ENCODE assay signal across 20 cellular contexts in the genomic region with DNA sequence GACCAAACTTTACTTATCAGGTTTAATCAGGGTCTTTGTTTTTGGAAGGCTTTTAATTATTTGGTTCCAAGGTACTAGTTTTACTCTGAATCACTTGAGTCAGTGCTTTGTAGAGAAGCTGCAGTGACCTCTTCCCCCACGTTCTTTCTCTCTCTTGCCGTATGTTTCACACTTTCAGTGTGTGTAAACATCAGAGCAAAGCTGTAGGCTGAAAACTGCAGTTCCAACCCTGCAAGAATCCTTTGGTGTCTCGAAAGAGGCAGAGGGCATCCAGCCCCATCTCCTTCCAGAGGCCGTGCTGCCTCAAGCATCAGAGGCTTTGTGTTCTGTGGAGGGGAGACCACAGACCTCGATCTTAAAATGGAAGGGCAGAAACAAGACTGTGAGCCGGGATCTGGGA. TPM values are rescaled to one million over a fixed set of nuclear protein-coding genes. Genes with fewer than 3 reads are reported as not detected.
DNase-seq lines count a peak whose midpoint lies in the region; ATAC-seq and TF ChIP-seq lines count a peak whose summit lies in the region.
"Had no signal": no experiment of that assay in that cellular context is flagged by ENCODE, and none has a peak within 500 bp of the region (broad histone marks: within the 10 kb centered on the region; RNA-seq: fewer than 3 reads in every experiment).

No MANE protein-coding gene starts in this region.

- no peak for TF ChIP-seq POLR2A in right lobe of liver (IDR thresholded peaks at IDR 0.05)

- H3K4me1 Mint-ChIP-seq in natural killer cell (peaks cover 0 to 11% of the 10 kb centered on the region in 2 donors), GM23338 (no peaks in the 10 kb centered on the region), immature natural killer cell (peaks cover 0 to 4% of the 10 kb centered on the region in 2 donors), Calu3 (ENCODE audit: low read depth, unreplicated experiment) (no peaks in the 10 kb centered on the region)
- H3K4me1 Mint-ChIP-seq in natural killer cell treated with Interleukin-12 subunit alpha and Interleukin-12 subunit beta and Interleukin-15 and Interleukin-18, amount 100 ng/mL, for 72 hours (ENCODE audit: low read depth in 2 of 2), result peaks cover 0 to 2% of the 10 kb centered on the region in 2 donors
- H3K4me1 Mint-ChIP-seq: CD14-positive monocyte; CD8-positive, alpha-beta memory T cell had no signal

- no peaks in the 10 kb centered on the region for H3K27me3 ChIP-seq in GM23338 (ENCODE audit: insufficient read depth)
- no peaks in the 10 kb centered on the region for H3K27me3 ChIP-seq in osteoblast (ENCODE audit: insufficient read depth, low read length)
- H3K27me3 ChIP-seq in right lobe of liver, result no peaks in the 10 kb centered on the region

- H3K36me3 ChIP-seq in GM23338 (ENCODE audit: insufficient read depth) (no peaks in the 10 kb centered on the region), osteoblast (ENCODE audit: insufficient read depth, low read length) (no peaks in the 10 kb centered on the region), right lobe of liver (no peaks in the 10 kb centered on the region)

- CTCF ChIA-PET in Calu3 (lab: Charles Lee), result no interaction called here

- H3K9me2 ChIP-seq in GM23338 (ENCODE audit: insufficient read depth), result no peaks in the 10 kb centered on the region

- H3K36me3 Mint-ChIP-seq in natural killer cell (no peaks in the 10 kb centered on the region), GM23338 (ENCODE audit: low read depth) (no peaks in the 10 kb centered on the region), immature natural killer cell (no peaks in the 10 kb centered on the region), Calu3 (ENCODE audit: insufficient read depth, unreplicated experiment) (no peaks in the 10 kb centered on the region)
- no peaks in the 10 kb centered on the region for H3K36me3 Mint-ChIP-seq in natural killer cell treated with Interleukin-12 subunit alpha and Interleukin-12 subunit beta and Interleukin-15 and Interleukin-18, amount 100 ng/mL, for 72 hours
- H3K36me3 Mint-ChIP-seq: CD14-positive monocyte had no signal

- intact Hi-C loops in natural killer cell (cut with micrococcal nuclease), result no loop called here
- intact Hi-C loops in Calu3 (cut with micrococcal nuclease; ENCODE audit: unreplicated experiment), result no loop called here
- intact Hi-C loops in right lobe of liver (cut with DNase I), result no loop called here

- ATAC-seq in natural killer cell (peak in 2 of 3 donors; percentile 44 to 64), GM23338 (no peak), right lobe of liver (no peak), GM21723 (IDR thresholded peaks at IDR 0.05; ENCODE audit: unreplicated experiment) (no peak)
- no peak for ATAC-seq in natural killer cell treated with Interleukin-12 subunit alpha and Interleukin-12 subunit beta and Interleukin-15 and Interleukin-18, amount 100 ng/mL, for 72 hours
- ATAC-seq: GM12878 had no signal

- no peaks in the 10 kb centered on the region for H3F3A ChIP-seq in GM23338 (replicated peaks; ENCODE audit: low read depth)

- no peak overlapping the region for H3K4me3 ChIP-seq in GM23338
- no peak overlapping the region for H3K4me3 ChIP-seq in osteoblast (ENCODE audit: insufficient read depth, low read length)
- H3K4me3 ChIP-seq in right lobe of liver, result no peak overlapping the region
- H3K4me3 ChIP-seq: GM12878 had no signal

- H3K4me3 Mint-ChIP-seq in natural killer cell (no peak overlapping the region), GM23338 (no peak overlapping the region), immature natural killer cell (peak overlapping the region in 1 of 5 donors; percentile 56), Calu3 (ENCODE audit: low read depth, unreplicated experiment) (no peak overlapping the region)
- H3K4me3 Mint-ChIP-seq in natural killer cell treated with Interleukin-12 subunit alpha and Interleukin-12 subunit beta and Interleukin-15 and Interleukin-18, amount 100 ng/mL, for 72 hours, result no peak overlapping the region
- H3K4me3 Mint-ChIP-seq: CD14-positive monocyte; CD4-positive, alpha-beta T cell had no signal

- no peaks in the 10 kb centered on the region for H3K79me2 ChIP-seq in GM23338 (replicated peaks; ENCODE audit: insufficient read depth)
- no peaks in the 10 kb centered on the region for H3K79me2 ChIP-seq in osteoblast (ENCODE audit: insufficient read depth, low read length)

- peak overlapping the region; percentile 63; the same call in 1 of the 2 replicates for H2AFZ ChIP-seq in GM23338
- peak overlapping the region; percentile 37 for H2AFZ ChIP-seq in osteoblast (ENCODE audit: low read length)

- H3K27ac Mint-ChIP-seq in natural killer cell, result peak overlapping the region in 1 of 2 donors; percentile 73
- H3K27ac Mint-ChIP-seq in natural killer cell treated with Interleukin-12 subunit alpha and Interleukin-12 subunit beta and Interleukin-15 and Interleukin-18, amount 100 ng/mL, for 72 hours, result no peak overlapping the region
- no peak overlapping the region for H3K27ac Mint-ChIP-seq in GM23338
- H3K27ac Mint-ChIP-seq in immature natural killer cell, result peak overlapping the region in 5 of 6 donors; percentile 20 to 78 (median 39)
- H3K27ac Mint-ChIP-seq in Calu3 (ENCODE audit: unreplicated experiment), result no peak overlapping the region
- H3K27ac Mint-ChIP-seq: CD4-positive, alpha-beta T cell; CD8-positive, alpha-beta memory T cell had no signal

- no TSS peak for BruUV-seq in Calu3 (replicated peaks; lab: Mats Ljungman, UMichigan)

- peaks cover 2 to 12% of the 10 kb centered on the region in 2 donors for H3K27me3 Mint-ChIP-seq in natural killer cell (ENCODE audit: low read depth in 2 of 2)
- peaks cover 0 to 2% of the 10 kb centered on the region in 2 donors for H3K27me3 Mint-ChIP-seq in natural killer cell treated with Interleukin-12 subunit alpha and Interleukin-12 subunit beta and Interleukin-15 and Interleukin-18, amount 100 ng/mL, for 72 hours
- no peaks in the 10 kb centered on the region for H3K27me3 Mint-ChIP-seq in GM23338 (ENCODE audit: insufficient read depth, low read depth, poor library complexity)
- H3K27me3 Mint-ChIP-seq in immature natural killer cell (ENCODE audit: low read depth in 3 of 3), result peaks cover 0 to 5% (median 0%) of the 10 kb centered on the region in 3 donors
- peaks cover 24% of the 10 kb centered on the region for H3K27me3 Mint-ChIP-seq in Calu3 (ENCODE audit: unreplicated experiment)

- no peak for DNase-seq in natural killer cell
- no peak for DNase-seq in natural killer cell treated with Interleukin-12 subunit alpha and Interleukin-12 subunit beta and Interleukin-15 and Interleukin-18, amount 100 ng/mL, for 72 hours (ENCODE audit: low spot score)
- no peak for DNase-seq in GM23338 (ENCODE audit: low spot score)
- peak in 1 of 3 donors; percentile 9 for DNase-seq in immature natural killer cell
- DNase-seq in osteoblast (ENCODE audit: insufficient read length, low spot score, missing footprints), result no peak
- DNase-seq in Calu3, result no peak
- DNase-seq in right lobe of liver, result no peak
- DNase-seq: CD4-positive, alpha-beta T cell; CD8-positive, alpha-beta memory T cell; DMS79; EL; GDM1; GOT3; H7; HCEC 1CT had no signal

- 57% methylated on average over 3 of the region's 6 CpGs for WGBS in right lobe of liver (ENCODE audit: insufficient coverage, low coverage, low lambda C conversion rate, missing lambda C conversion rate)

- H3K9me3 Mint-ChIP-seq in natural killer cell (no peaks in the 10 kb centered on the region), GM23338 (no peaks in the 10 kb centered on the region), immature natural killer cell (no peaks in the 10 kb centered on the region), Calu3 (ENCODE audit: low read depth, unreplicated experiment) (no peaks in the 10 kb centered on the region)
- no peaks in the 10 kb centered on the region for H3K9me3 Mint-ChIP-seq in natural killer cell treated with Interleukin-12 subunit alpha and Interleukin-12 subunit beta and Interleukin-15 and Interleukin-18, amount 100 ng/mL, for 72 hours
- H3K9me3 Mint-ChIP-seq: CD4-positive, alpha-beta T cell; CD8-positive, alpha-beta memory T cell had no signal

- no peak overlapping the region for H3K4me2 ChIP-seq in GM23338
- no peak overlapping the region for H3K4me2 ChIP-seq in osteoblast (ENCODE audit: insufficient read depth, low read length)

- H3K4me1 ChIP-seq in GM23338 (ENCODE audit: insufficient read depth), result no peaks in the 10 kb centered on the region
- H3K4me1 ChIP-seq in osteoblast (ENCODE audit: insufficient read depth, low read length), result no peaks in the 10 kb centered on the region
- no peaks in the 10 kb centered on the region for H3K4me1 ChIP-seq in right lobe of liver

- H3K27ac ChIP-seq in GM23338 (ENCODE audit: low read depth) (no peak overlapping the region), osteoblast (ENCODE audit: low read depth, low read length) (no peak overlapping the region), right lobe of liver (no peak overlapping the region)

- H3K9me3 ChIP-seq in osteoblast (ENCODE audit: low read depth, low read length) (no peaks in the 10 kb centered on the region), right lobe of liver (no peaks in the 10 kb centered on the region)

- H4K20me1 ChIP-seq in GM23338 (replicated peaks; ENCODE audit: insufficient read depth) (no peaks in the 10 kb centered on the region), osteoblast (ENCODE audit: insufficient read depth, low read length) (no peaks in the 10 kb centered on the region)

- TF ChIP-seq CTCF in natural killer cell (IDR thresholded peaks at IDR 0.05) (no peak), GM23338 (conservative IDR thresholded peaks at IDR 0.05; ENCODE audit: low read depth in 2 of 2) (no peak), osteoblast (IDR thresholded peaks at IDR 0.05; ENCODE audit: extremely low read depth, low read depth, low read length) (no peak), Calu3 (IDR thresholded peaks at IDR 0.05; ENCODE audit: unreplicated experiment) (no peak), right lobe of liver (IDR thresholded peaks at IDR 0.05) (no peak)

RNA-seq across cellular contexts. Expression of gene CFAP61, which starts 42.1 kb away (rescaled TPM):
- total RNA-seq in natural killer cell (1 to 10 TPM; 1.0 to 2.1 (median 1.3) TPM), osteoblast (not detected in 2 replicates), Calu3 (2022) (not detected in 2 replicates), right lobe of liver (not detected)
- not detected for total RNA-seq in natural killer cell treated with Interleukin-12 subunit alpha and Interleukin-12 subunit beta and Interleukin-15 and Interleukin-18, amount 100 ng/mL, for 72 hours
- not detected in 2 replicates for total RNA-seq in GM23338 (2014; rRNA removed; shearing (Covaris generic))
- polyA plus RNA-seq in GM23338 (2016; fragmentation: Nextera tagmentation; extraction: Ambion mirVana) (0.21 TPM in 1 of 2 replicates, not detected in the other), immature natural killer cell (1 to 10 TPM in 2 of 3 donors, not detected in 1; 1.3 to 3.2 TPM)
- total RNA-seq: A673; CD4-positive, alpha-beta T cell; CD8-positive, alpha-beta memory T cell had no signal
- polyA plus RNA-seq: BJ; CD14-positive monocyte; CD8-positive, alpha-beta memory T cell had no signal

RNA-seq across cellular contexts. Expression of gene CRNKL1, which starts 42.1 kb away (rescaled TPM):
- total RNA-seq in natural killer cell (10 to 100 TPM; 30.8 to 34.5 (median 31.6) TPM), osteoblast (31.5 and 33.7 TPM in 2 replicates), Calu3 (2022) (5.9 and 6.7 TPM in 2 replicates), right lobe of liver (10 to 100 TPM in 1 of 6 experiments, 1 to 10 TPM in 5; 5.5 to 13.2 (median 7.2) TPM)
- total RNA-seq in natural killer cell treated with Interleukin-12 subunit alpha and Interleukin-12 subunit beta and Interleukin-15 and Interleukin-18, amount 100 ng/mL, for 72 hours, result 10 to 100 TPM; 18.7 to 24.2 TPM
- total RNA-seq in GM23338 (2014; rRNA removed; shearing (Covaris generic)), result 24.2 and 25.9 TPM in 2 replicates
- polyA plus RNA-seq in GM23338 (2016; fragmentation: Nextera tagmentation; extraction: Ambion mirVana) (20.7 and 27.2 TPM in 2 replicates), immature natural killer cell (10 to 100 TPM; 11.2 to 19.0 (median 11.3) TPM)

Comparison
In these comparisons a context has a peak if more than half of its experiments do, and no peak if none do; other contexts are left out.
1. ATAC-seq: peak in natural killer cell (2 of 3); none in natural killer cell treated with Interleukin-12 subunit alpha and Interleukin-12 subunit beta and Interleukin-15 and Interleukin-18, amount 100 ng/mL, for 72 hours (0 of 2), GM23338 (single experiment), right lobe of liver (0 of 4) and GM21723 (single experiment).
2. H3K27ac Mint-ChIP-seq: peak in immature natural killer cell (5 of 6); none in natural killer cell treated with Interleukin-12 subunit alpha and Interleukin-12 subunit beta and Interleukin-15 and Interleukin-18, amount 100 ng/mL, for 72 hours (0 of 2), GM23338 (single experiment) and Calu3 (single experiment).